In the genomic region with DNA sequence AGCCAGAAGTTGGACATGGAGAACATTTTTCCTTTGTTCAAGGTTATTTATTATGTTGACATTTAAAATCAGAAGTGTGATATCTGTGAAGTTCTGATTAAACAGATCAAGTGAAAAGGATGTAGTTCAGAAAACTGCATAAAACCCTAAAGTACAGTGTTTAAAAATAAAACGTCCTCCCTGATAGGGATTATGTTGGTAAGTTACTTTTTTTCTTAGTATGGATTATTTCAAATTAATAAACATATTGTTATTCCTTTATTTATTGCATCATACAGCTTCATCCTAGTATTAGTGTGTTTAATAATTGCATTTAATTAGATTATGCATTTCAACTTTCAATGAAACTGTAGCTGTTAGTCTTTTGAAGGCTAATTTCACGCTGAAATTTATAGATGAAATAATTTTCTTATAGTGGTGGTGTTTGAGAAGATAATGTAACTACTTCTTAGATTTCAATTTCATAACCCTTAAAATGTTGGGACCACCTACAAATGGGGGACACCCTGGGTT, we compare ENCODE assay signal across 13 cellular contexts.
A peak's percentile ranks its signal among the peaks of the same experiment; 100 is the strongest.
DNase-seq lines count a peak whose midpoint lies in the region; ATAC-seq and TF ChIP-seq lines count a peak whose summit lies in the region.
"Had no signal": no experiment of that assay in that cellular context is flagged by ENCODE, and none has a peak within 500 bp of the region (broad histone marks: within the 10 kb centered on the region; RNA-seq: fewer than 3 reads in every experiment).

No MANE protein-coding gene starts in this region.

- H3K27ac Mint-ChIP-seq in nephron progenitor cell: peak overlapping the region; percentile 83
- H3K27ac Mint-ChIP-seq: activated CD4-positive, alpha-beta T cell treated with anti-CD3 and anti-CD28 coated beads for 36 hours had no signal

- peaks cover 75% of the 10 kb centered on the region for H3K4me1 Mint-ChIP-seq in nephron progenitor cell
- H3K4me1 Mint-ChIP-seq: activated CD4-positive, alpha-beta T cell treated with anti-CD3 and anti-CD28 coated beads for 36 hours had no signal

- H3K9me3 ChIP-seq in cardiac muscle cell (ENCODE audit: low read depth) (no peaks in the 10 kb centered on the region), esophagus (ENCODE audit: control insufficient read depth in 2 of 2, insufficient read depth in 1 of 2, low read depth in 1 of 2, low read length in 1 of 2) (no peaks in the 10 kb centered on the region), uterus (no peaks in the 10 kb centered on the region)
- H3K9me3 ChIP-seq: ovary had no signal

- no peak for TF ChIP-seq CTCF in cardiac muscle cell (IDR thresholded peaks at IDR 0.05; ENCODE audit: low read depth, low read length)
- TF ChIP-seq CTCF in nephron progenitor cell (IDR thresholded peaks at IDR 0.05): no peak
- no peak for TF ChIP-seq CTCF in uterus (IDR thresholded peaks at IDR 0.05)

- intact Hi-C loops in cardiac septum (cut with DNase I): no loop called here
- intact Hi-C loops in uterus (cut with DNase I; ENCODE audit: low total_unique reads): no loop called here

- peaks cover 3% of the 10 kb centered on the region for H3K27me3 Mint-ChIP-seq in nephron progenitor cell (ENCODE audit: low read depth, poor library complexity)
- H3K27me3 Mint-ChIP-seq: activated CD4-positive, alpha-beta T cell treated with anti-CD3 and anti-CD28 coated beads for 36 hours had no signal

- WGBS in esophagus, 2 donors: 28 to 41% methylated on average over 2 of the region's 2 CpGs

- H3K27me3 ChIP-seq in cardiac muscle cell (no peaks in the 10 kb centered on the region), esophagus (ENCODE audit: control insufficient read depth in 1 of 2, insufficient read depth in 2 of 2, low read length in 2 of 2) (no peaks in the 10 kb centered on the region), uterus (no peaks in the 10 kb centered on the region)
- H3K27me3 ChIP-seq: ovary had no signal

- peaks cover 50% of the 10 kb centered on the region for H3K36me3 Mint-ChIP-seq in nephron progenitor cell (ENCODE audit: low read depth)

- H3K36me3 ChIP-seq in cardiac muscle cell: no peaks in the 10 kb centered on the region
- no peaks in the 10 kb centered on the region for H3K36me3 ChIP-seq in esophagus (ENCODE audit: control insufficient read depth in 2 of 2, insufficient read depth in 2 of 2, low read length in 1 of 2)
- no peaks in the 10 kb centered on the region for H3K36me3 ChIP-seq in uterus
- H3K36me3 ChIP-seq: ovary had no signal

- DNase-seq in cardiac muscle cell (ENCODE audit: low read depth in 1 of 2, low spot score in 1 of 2) (no peak), cardiac septum (ENCODE audit: low spot score) (no peak), nephron progenitor cell (no peak), uterus (no peak), NCI-H2227 treated with DMSO at 0.1 percent for 48 hours (lab: John Stamatoyannopoulos, UW) (no peak), NK-92 (lab: John Stamatoyannopoulos, UW; ENCODE audit: unreplicated experiment) (no peak)
- DNase-seq: 8988T; activated CD4-positive, alpha-beta T cell treated with anti-CD3 and anti-CD28 coated beads for 36 hours; NCI-H1436 treated with DMSO at 0.1 percent for 48 hours; NCI-H748 treated with DMSO at 0.1 percent for 48 hours; ovary had no signal

- no peak for TF ChIP-seq POLR2A in uterus (IDR thresholded peaks at IDR 0.05)

- peak overlapping the region; percentile 79 for H3K4me3 Mint-ChIP-seq in nephron progenitor cell
- H3K4me3 Mint-ChIP-seq: activated CD4-positive, alpha-beta T cell treated with anti-CD3 and anti-CD28 coated beads for 36 hours had no signal

- H3K9me3 Mint-ChIP-seq in nephron progenitor cell: peaks cover 16% of the 10 kb centered on the region

- H3K4me1 ChIP-seq in cardiac muscle cell (ENCODE audit: low read depth) (peaks cover 32% of the 10 kb centered on the region), esophagus (ENCODE audit: control insufficient read depth in 2 of 2, insufficient read depth in 2 of 2, low read length in 1 of 2) (peaks cover 0 to 7% of the 10 kb centered on the region in 2 donors), uterus (no peaks in the 10 kb centered on the region)

- peak overlapping the region; percentile 24 for H3K27ac ChIP-seq in cardiac muscle cell
- peak overlapping the region; percentile 82 to 91 for H3K27ac ChIP-seq in esophagus (ENCODE audit: low read depth in 2 of 2, low read length in 1 of 2)
- H3K27ac ChIP-seq in uterus: peak overlapping the region; percentile 85 to 98

- ATAC-seq in GM18520 (IDR thresholded peaks at IDR 0.05; ENCODE audit: unreplicated experiment): no peak
- ATAC-seq: activated CD4-positive, alpha-beta T cell treated with anti-CD3 and anti-CD28 coated beads for 36 hours had no signal

- no peak overlapping the region for H3K4me3 ChIP-seq in cardiac muscle cell
- H3K4me3 ChIP-seq in esophagus (ENCODE audit: low read depth in 1 of 2, low read length in 2 of 2): no peak overlapping the region
- no peak overlapping the region for H3K4me3 ChIP-seq in uterus
- H3K4me3 ChIP-seq: ovary had no signal

Comparison
In these comparisons a context has a peak if more than half of its experiments do, and no peak if none do; other contexts are left out.
1. H3K27ac ChIP-seq: peak in every context shown above with its lines; median percentile 92 in uterus; 86 in esophagus; 24 in cardiac muscle cell.